ENCODE assay signal across 8 cellular contexts in the genomic region with DNA sequence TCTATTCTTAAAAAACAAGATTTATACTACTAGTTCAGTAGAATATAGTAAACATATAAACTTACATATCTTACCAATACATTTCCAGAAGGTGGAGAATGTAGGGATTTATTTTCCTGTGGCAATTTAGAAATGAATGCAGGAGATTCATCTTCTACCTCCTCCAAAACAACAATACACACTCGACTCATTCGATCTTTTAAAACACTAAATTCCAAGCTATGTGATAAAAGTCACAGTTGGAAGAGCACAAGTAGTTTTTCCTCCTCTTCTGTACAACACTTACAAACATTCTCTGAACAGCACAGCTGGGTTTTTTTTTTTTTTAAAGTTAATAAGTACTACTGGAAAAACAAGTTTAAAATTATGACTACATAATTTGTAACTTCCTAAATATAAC. TPM values are rescaled to one million over a fixed set of nuclear protein-coding genes. Genes with fewer than 3 reads are reported as not detected.
DNase-seq lines count a peak whose midpoint lies in the region; ATAC-seq, FAIRE-seq and TF ChIP-seq lines count a peak whose summit lies in the region.

No MANE protein-coding gene starts in this region.

- no peak overlapping the region for H2BK120ac ChIP-seq in H9 (ENCODE audit: low read depth, low read length, poor library complexity, severe bottlenecking)

- peak overlapping the region; percentile 17 to 82 (median 49) for H3K27ac Mint-ChIP-seq in CD4-positive, CD25-positive, alpha-beta regulatory T cell
- H3K27ac Mint-ChIP-seq in neural crest cell (ENCODE audit: unreplicated experiment), result no peak overlapping the region
- peak overlapping the region in 1 of 3 experiments; percentile 76; a peak in 1 of 7 replicates for H3K27ac Mint-ChIP-seq in H9

- peaks cover 62% of the 10 kb centered on the region for H3K4me1 ChIP-seq in CD4-positive, CD25-positive, alpha-beta regulatory T cell (ENCODE audit: control insufficient read depth, insufficient read depth, low read length, poor library complexity, severe bottlenecking)
- no peaks in the 10 kb centered on the region for H3K4me1 ChIP-seq in H9 (ENCODE audit: insufficient read depth, low read length)

- no peaks in the 10 kb centered on the region for H3K27me3 Mint-ChIP-seq in CD4-positive, CD25-positive, alpha-beta regulatory T cell
- H3K27me3 Mint-ChIP-seq in neural crest cell (ENCODE audit: low read depth), result no peaks in the 10 kb centered on the region
- no peaks in the 10 kb centered on the region for H3K27me3 Mint-ChIP-seq in H9 (ENCODE audit: low read depth)

- H3K4me1 Mint-ChIP-seq in CD4-positive, CD25-positive, alpha-beta regulatory T cell, result peaks cover 53 to 77% (median 68%) of the 10 kb centered on the region in 4 donors
- H3K4me1 Mint-ChIP-seq in neural crest cell (peaks cover 41% of the 10 kb centered on the region), H9 (peaks cover 24 to 30% of the 10 kb centered on the region in 2 experiments)

- no peak overlapping the region for H3K23ac ChIP-seq in H9 (ENCODE audit: insufficient read length, low read depth, low read length)

- H3K23me2 ChIP-seq in H9 (ENCODE audit: insufficient read length, low read depth, low read length, poor library complexity, severe bottlenecking), result no peaks in the 10 kb centered on the region

- H2BK15ac ChIP-seq in H9 (ENCODE audit: low read depth, low read length), result no peak overlapping the region

- H3T11ph ChIP-seq in H9 (ENCODE audit: low read length), result no peak overlapping the region

- H4K5ac ChIP-seq in H9 (ENCODE audit: insufficient read length, low read depth, low read length), result no peak overlapping the region

- no peak overlapping the region for H3K18ac ChIP-seq in H9 (ENCODE audit: insufficient read length, low read depth, low read length)

- H3K36me3 Mint-ChIP-seq in CD4-positive, CD25-positive, alpha-beta regulatory T cell, result peaks cover 14% of the 10 kb centered on the region
- H3K36me3 Mint-ChIP-seq in neural crest cell (ENCODE audit: low read depth) (peaks cover 10% of the 10 kb centered on the region), H9 (ENCODE audit: insufficient read depth in 1 of 3, low read depth in 3 of 3) (peaks cover 12 to 14% (median 14%) of the 10 kb centered on the region in 3 experiments)

- H2BK20ac ChIP-seq in H9 (ENCODE audit: low read depth, low read length, poor library complexity, severe bottlenecking), result no peak overlapping the region

- no peak overlapping the region for H3K56ac ChIP-seq in H9 (ENCODE audit: insufficient read length, low read depth, low read length)

- no peak overlapping the region for H2AFZ ChIP-seq in H9 (ENCODE audit: low read length)

- no peak overlapping the region for H3K9ac ChIP-seq in H9 (ENCODE audit: extremely low read depth, insufficient read length, low read length)

- H3K9me3 Mint-ChIP-seq in CD4-positive, CD25-positive, alpha-beta regulatory T cell, result peaks cover 0 to 5% (median 0%) of the 10 kb centered on the region in 7 donors
- peaks cover 4% of the 10 kb centered on the region for H3K9me3 Mint-ChIP-seq in neural crest cell
- H3K9me3 Mint-ChIP-seq in H9, result no peaks in the 10 kb centered on the region

- no peak for DNase-seq in CD4-positive, CD25-positive, alpha-beta regulatory T cell
- DNase-seq in MG63 (no peak), neural crest cell (ENCODE audit: low read depth, low spot score) (no peak), urothelium cell line (ENCODE audit: low spot score) (no peak), H9 (no peak), NCI-H2081 (lab: John Stamatoyannopoulos, UW) (no peak)

- H2BK12ac ChIP-seq in H9 (ENCODE audit: insufficient read length, low read depth, low read length), result no peak overlapping the region

- peak overlapping the region; percentile 76 for H3K27ac ChIP-seq in CD4-positive, CD25-positive, alpha-beta regulatory T cell (ENCODE audit: insufficient read depth, low read length, poor library complexity, severe bottlenecking)
- no peak overlapping the region for H3K27ac ChIP-seq in H9 (ENCODE audit: insufficient read length, low read depth, low read length)

- no peak for ATAC-seq in CD4-positive, CD25-positive, alpha-beta regulatory T cell (ENCODE audit: low read depth in 2 of 2)
- ATAC-seq in GM21515 (IDR thresholded peaks at IDR 0.05; ENCODE audit: unreplicated experiment), result no peak

- no peak overlapping the region for H2BK5ac ChIP-seq in H9 (ENCODE audit: insufficient read length, low read length)

- H3K14ac ChIP-seq in H9 (ENCODE audit: insufficient read depth, low read length), result no peak overlapping the region

- H3K4me3 ChIP-seq in CD4-positive, CD25-positive, alpha-beta regulatory T cell (ENCODE audit: low read depth, low read length), result peak overlapping the region; percentile 75
- H3K4me3 ChIP-seq in MG63, result peak overlapping the region; percentile 52

- no peaks in the 10 kb centered on the region for H4K20me1 ChIP-seq in H9 (ENCODE audit: control insufficient read depth, insufficient read depth, insufficient read length)

- peaks cover 2% of the 10 kb centered on the region for H3K36me3 ChIP-seq in CD4-positive, CD25-positive, alpha-beta regulatory T cell (ENCODE audit: control insufficient read depth, insufficient read depth, low read length)
- H3K36me3 ChIP-seq in MG63, result peaks cover 17% of the 10 kb centered on the region

- WGBS in H9 (ENCODE audit: extremely low coverage, insufficient read length, low lambda C conversion rate), result no CpG with 5 or more reads among the region's 2 CpGs

- no peak overlapping the region for H4K91ac ChIP-seq in H9 (ENCODE audit: insufficient read length, low read depth, low read length)

- H3K4me3 Mint-ChIP-seq in CD4-positive, CD25-positive, alpha-beta regulatory T cell, result peak overlapping the region; percentile 47 to 73 (median 59)
- H3K4me3 Mint-ChIP-seq in neural crest cell, result peak overlapping the region; percentile 84
- H3K4me3 Mint-ChIP-seq in H9, result no peak overlapping the region

- no peaks in the 10 kb centered on the region; the same call in 1 of the 2 replicates for H3K79me2 ChIP-seq in H9 (ENCODE audit: insufficient read depth, low read length)

- no peaks in the 10 kb centered on the region for H3K9me3 ChIP-seq in CD4-positive, CD25-positive, alpha-beta regulatory T cell (ENCODE audit: control insufficient read depth in 2 of 2, low read length in 2 of 2)
- H3K9me3 ChIP-seq in MG63, result no peaks in the 10 kb centered on the region; the same call in 1 of the 2 replicates
- H3K9me3 ChIP-seq in H9 (ENCODE audit: control insufficient read depth, low read depth, low read length), result no peaks in the 10 kb centered on the region

- no peak overlapping the region for H3K4ac ChIP-seq in H9 (ENCODE audit: low read depth, low read length)

- no peak for TF ChIP-seq CTCF in neural crest cell (conservative IDR thresholded peaks at IDR 0.05)
- no peak for TF ChIP-seq CTCF in H9 (conservative IDR thresholded peaks at IDR 0.05)

- no peaks in the 10 kb centered on the region for H3K79me1 ChIP-seq in H9 (ENCODE audit: insufficient read depth, low read depth, low read length, poor library complexity, severe bottlenecking)

- no peak overlapping the region for H3K4me2 ChIP-seq in H9 (ENCODE audit: insufficient read depth, insufficient read length, low read length)

- no peak overlapping the region for H2AK5ac ChIP-seq in H9 (ENCODE audit: insufficient read length, low read length)

- FAIRE-seq in colon (lab: Jason Lieb, UNC), result peak; percentile 33
- FAIRE-seq in urothelium cell line (lab: Jason Lieb, UNC), result no peak

- H3K27me3 ChIP-seq in CD4-positive, CD25-positive, alpha-beta regulatory T cell (ENCODE audit: control insufficient read depth, insufficient read depth, low read length), result no peaks in the 10 kb centered on the region
- H3K27me3 ChIP-seq in MG63 (no peaks in the 10 kb centered on the region), H9 (ENCODE audit: insufficient read depth, low read length) (no peaks in the 10 kb centered on the region)

- no peak overlapping the region for H4K8ac ChIP-seq in H9 (replicated peaks; ENCODE audit: insufficient read length, low read depth, low read length)

RNA-seq across cellular contexts. Expression of a gene that starts 1.4 kb away (rescaled TPM):
- total RNA-seq in CD4-positive, CD25-positive, alpha-beta regulatory T cell, result 77.1 TPM
- polyA plus RNA-seq in CD4-positive, CD25-positive, alpha-beta regulatory T cell, result 10 to 100 TPM in 1 of 4 donors, 1 to 10 TPM in 3; 6.9 to 10.7 (median 8.5) TPM
- 25.1 and 31.1 TPM in 2 replicates for total RNA-seq in MG63 (2014; rRNA removed; shearing (Covaris generic); ENCODE audit: low replicate concordance)
- 34.6 and 36.8 TPM in 2 replicates for total RNA-seq in neural crest cell
- total RNA-seq in H9 (2021), result 53.8 and 59.0 TPM in 2 replicates

Comparison
In these comparisons a context has a peak if more than half of its experiments do, and no peak if none do; other contexts are left out.
1. H3K4me3 Mint-ChIP-seq: peak in CD4-positive, CD25-positive, alpha-beta regulatory T cell (4 of 4) and neural crest cell (single experiment); none in H9 (0 of 2).